Comparison of ENCODE assay signal across 19 cellular contexts in genomic region chr3:155302476-155302875, GRCh38. TPM values are rescaled to one million over a fixed set of nuclear protein-coding genes. Genes with fewer than 3 reads are reported as not detected.
DNase-seq lines count a peak whose midpoint lies in the region; ATAC-seq, FAIRE-seq and TF ChIP-seq lines count a peak whose summit lies in the region.
"Had no signal": no experiment of that assay in that cellular context is flagged by ENCODE, and none has a peak within 500 bp of the region (broad histone marks: within the 10 kb centered on the region; RNA-seq: fewer than 3 reads in every experiment).

No MANE protein-coding gene starts in this region.

- FAIRE-seq in H54 (lab: Jason Lieb, UNC), result peak; percentile 85
- no peak for FAIRE-seq in small intestine (lab: Jason Lieb, UNC)

- WGBS in small intestine, 3 donors, result 16 to 53% (median 31%) methylated on average over 2 of the region's 2 CpGs

- peaks cover 5% of the 10 kb centered on the region; the same call in 1 of the 2 replicates for H3K4me1 Mint-ChIP-seq in WTC11
- H3K4me1 Mint-ChIP-seq: activated naive CD4-positive, alpha-beta T cell treated with anti-CD3 and anti-CD28 coated beads, Interleukin-2, amount 10 ng/mL, durations not matched to agents 7 days and 5 days had no signal

- peaks cover 19% of the 10 kb centered on the region for H3K9me3 Mint-ChIP-seq in WTC11
- H3K9me3 Mint-ChIP-seq: activated naive CD4-positive, alpha-beta T cell treated with anti-CD3 and anti-CD28 coated beads, Interleukin-2, amount 10 ng/mL, durations not matched to agents 7 days and 5 days; neural crest cell had no signal

- TF ChIP-seq POLR2A in H54 (IDR thresholded peaks at IDR 0.05; ENCODE audit: low read depth, low read length), result no peak

- TF ChIP-seq CTCF in WTC11 (IDR thresholded peaks at IDR 0.05) (no peak), fibroblast of the aortic adventitia (IDR thresholded peaks at IDR 0.05; ENCODE audit: insufficient read depth, low read length) (no peak)

- ATAC-seq in WTC11 (no peak), HG03521 (IDR thresholded peaks at IDR 0.05; ENCODE audit: unreplicated experiment) (no peak), GM21423 (IDR thresholded peaks at IDR 0.05; ENCODE audit: unreplicated experiment) (no peak)
- ATAC-seq: gastroesophageal sphincter had no signal

- H3K27me3 Mint-ChIP-seq in WTC11 (ENCODE audit: low read depth), result no peaks in the 10 kb centered on the region
- H3K27me3 Mint-ChIP-seq: activated naive CD4-positive, alpha-beta T cell treated with anti-CD3 and anti-CD28 coated beads, Interleukin-2, amount 10 ng/mL, durations not matched to agents 7 days and 5 days had no signal

- DNase-seq in H54 (ENCODE audit: insufficient read length, low spot score), result no peak
- no peak for DNase-seq in WTC11 (ENCODE audit: low spot score)
- DNase-seq in fibroblast of the aortic adventitia (ENCODE audit: low read depth), result peak; percentile 42
- DNase-seq in small intestine, result peak; percentile 73
- DNase-seq in DMS 273 (lab: John Stamatoyannopoulos, UW; ENCODE audit: unreplicated experiment), result no peak
- DNase-seq: activated CD4-positive, alpha-beta T cell treated with anti-CD3 and anti-CD28 coated beads for 4 hours; activated naive CD4-positive, alpha-beta T cell treated with anti-CD3 and anti-CD28 coated beads, Interleukin-2, amount 10 ng/mL, durations not matched to agents 7 days and 5 days; effector CD8-positive, alpha-beta T cell; NCI-H1436 treated with DMSO at 0.1 percent for 48 hours; right lobe of liver; SHP77; stimulated activated CD4-positive, alpha-beta T cell treated with anti-CD3 and anti-CD28 coated beads, Interleukin-4, amount 100 ng/mL, for 4 hours; T-helper 9 cell; thyroid gland had no signal

- peaks cover 0 to 2% of the 10 kb centered on the region in 2 donors for H3K4me1 ChIP-seq in small intestine (ENCODE audit: control insufficient read depth in 2 of 2, insufficient read depth in 1 of 2, low read depth in 1 of 2, low read length in 1 of 2)
- H3K4me1 ChIP-seq: breast epithelium, gastroesophageal sphincter, thyroid gland had no signal

- CTCF ChIA-PET in WTC11 (lab: Charles Lee), result no interaction called here

- H3K36me3 ChIP-seq in small intestine (ENCODE audit: control insufficient read depth in 2 of 2, insufficient read depth in 2 of 2, low read length in 2 of 2), result no peaks in the 10 kb centered on the region
- H3K36me3 ChIP-seq: breast epithelium, gastroesophageal sphincter, right lobe of liver, thyroid gland had no signal

- H3K27me3 ChIP-seq in small intestine (ENCODE audit: control insufficient read depth in 2 of 2, insufficient read depth in 2 of 2, low read length in 2 of 2), result no peaks in the 10 kb centered on the region
- H3K27me3 ChIP-seq: breast epithelium, gastroesophageal sphincter, right lobe of liver, thyroid gland had no signal

- H3K9me3 ChIP-seq in small intestine (ENCODE audit: control insufficient read depth, low read depth), result no peaks in the 10 kb centered on the region
- H3K9me3 ChIP-seq: right lobe of liver, thyroid gland had no signal

- H3K4me3 ChIP-seq in fibroblast of the aortic adventitia (ENCODE audit: low read depth, low read length) (no peak overlapping the region), small intestine (ENCODE audit: low read depth in 1 of 2, low read length in 2 of 2) (no peak overlapping the region)
- H3K4me3 ChIP-seq: breast epithelium, gastroesophageal sphincter, right lobe of liver, thyroid gland had no signal

- H3K4me3 Mint-ChIP-seq in WTC11, result no peak overlapping the region
- H3K4me3 Mint-ChIP-seq: activated naive CD4-positive, alpha-beta T cell treated with anti-CD3 and anti-CD28 coated beads, Interleukin-2, amount 10 ng/mL, durations not matched to agents 7 days and 5 days; neural crest cell had no signal

- peak overlapping the region; percentile 28; the same call in 1 of the 2 replicates for H3K27ac Mint-ChIP-seq in WTC11
- H3K27ac Mint-ChIP-seq: activated naive CD4-positive, alpha-beta T cell treated with anti-CD3 and anti-CD28 coated beads, Interleukin-2, amount 10 ng/mL, durations not matched to agents 7 days and 5 days had no signal

- H3K36me3 Mint-ChIP-seq in WTC11, result peaks cover 6% of the 10 kb centered on the region
- H3K36me3 Mint-ChIP-seq: activated naive CD4-positive, alpha-beta T cell treated with anti-CD3 and anti-CD28 coated beads, Interleukin-2, amount 10 ng/mL, durations not matched to agents 7 days and 5 days had no signal

- H3K27ac ChIP-seq in small intestine (ENCODE audit: low read depth in 1 of 2, low read length in 1 of 2), result no peak overlapping the region
- H3K27ac ChIP-seq: breast epithelium, gastroesophageal sphincter, right lobe of liver, thyroid gland had no signal

- POLR2A ChIA-PET in WTC11 (lab: Charles Lee), result no interaction called here

TF ChIP-seq in WTC11, 78 proteins besides CTCF, POLR2A, EP300 and RAD21 (continues in another document):
- TF ChIP-seq ATF3 (CRISPR knock-in tag; conservative IDR thresholded peaks at IDR 0.05) (no peak), ZNF232 (CRISPR knock-in tag; IDR thresholded peaks at IDR 0.05) (no peak), MXD4 (CRISPR knock-in tag; IDR thresholded peaks at IDR 0.05; ENCODE audit: borderline replicate concordance) (no peak), NFATC4 (CRISPR knock-in tag; IDR thresholded peaks at IDR 0.05) (no peak), OVOL2 (CRISPR knock-in tag; IDR thresholded peaks at IDR 0.05; ENCODE audit: borderline replicate concordance) (no peak), ZNF219 (CRISPR knock-in tag; IDR thresholded peaks at IDR 0.05; ENCODE audit: borderline replicate concordance) (no peak), IRF1 (CRISPR knock-in tag; IDR thresholded peaks at IDR 0.05) (no peak)
- TF ChIP-seq, protein P1, sequence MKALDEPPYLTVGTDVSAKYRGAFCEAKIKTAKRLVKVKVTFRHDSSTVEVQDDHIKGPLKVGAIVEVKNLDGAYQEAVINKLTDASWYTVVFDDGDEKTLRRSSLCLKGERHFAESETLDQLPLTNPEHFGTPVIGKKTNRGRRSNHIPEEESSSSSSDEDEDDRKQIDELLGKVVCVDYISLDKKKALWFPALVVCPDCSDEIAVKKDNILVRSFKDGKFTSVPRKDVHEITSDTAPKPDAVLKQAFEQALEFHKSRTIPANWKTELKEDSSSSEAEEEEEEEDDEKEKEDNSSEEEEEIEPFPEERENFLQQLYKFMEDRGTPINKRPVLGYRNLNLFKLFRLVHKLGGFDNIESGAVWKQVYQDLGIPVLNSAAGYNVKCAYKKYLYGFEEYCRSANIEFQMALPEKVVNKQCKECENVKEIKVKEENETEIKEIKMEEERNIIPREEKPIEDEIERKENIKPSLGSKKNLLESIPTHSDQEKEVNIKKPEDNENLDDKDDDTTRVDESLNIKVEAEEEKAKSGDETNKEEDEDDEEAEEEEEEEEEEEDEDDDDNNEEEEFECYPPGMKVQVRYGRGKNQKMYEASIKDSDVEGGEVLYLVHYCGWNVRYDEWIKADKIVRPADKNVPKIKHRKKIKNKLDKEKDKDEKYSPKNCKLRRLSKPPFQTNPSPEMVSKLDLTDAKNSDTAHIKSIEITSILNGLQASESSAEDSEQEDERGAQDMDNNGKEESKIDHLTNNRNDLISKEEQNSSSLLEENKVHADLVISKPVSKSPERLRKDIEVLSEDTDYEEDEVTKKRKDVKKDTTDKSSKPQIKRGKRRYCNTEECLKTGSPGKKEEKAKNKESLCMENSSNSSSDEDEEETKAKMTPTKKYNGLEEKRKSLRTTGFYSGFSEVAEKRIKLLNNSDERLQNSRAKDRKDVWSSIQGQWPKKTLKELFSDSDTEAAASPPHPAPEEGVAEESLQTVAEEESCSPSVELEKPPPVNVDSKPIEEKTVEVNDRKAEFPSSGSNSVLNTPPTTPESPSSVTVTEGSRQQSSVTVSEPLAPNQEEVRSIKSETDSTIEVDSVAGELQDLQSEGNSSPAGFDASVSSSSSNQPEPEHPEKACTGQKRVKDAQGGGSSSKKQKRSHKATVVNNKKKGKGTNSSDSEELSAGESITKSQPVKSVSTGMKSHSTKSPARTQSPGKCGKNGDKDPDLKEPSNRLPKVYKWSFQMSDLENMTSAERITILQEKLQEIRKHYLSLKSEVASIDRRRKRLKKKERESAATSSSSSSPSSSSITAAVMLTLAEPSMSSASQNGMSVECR (CRISPR knock-in tag; IDR thresholded peaks at IDR 0.05; ENCODE audit: borderline replicate concordance), result no peak

RNA-seq across cellular contexts. Expression of gene STRIT1, which starts 9.0 kb away (rescaled TPM):
- 0.33 TPM in 1 of 3 replicates, not detected in the others for total RNA-seq in WTC11 (2021)
- not detected in 2 replicates for total RNA-seq in fibroblast of the aortic adventitia (ENCODE audit: low replicate concordance)
- polyA plus RNA-seq in small intestine, result 10 to 100 TPM in 1 of 3 donors, 1 to 10 TPM in 1, under 1 TPM in 1; 0.18 to 10.3 (median 2.2) TPM
- total RNA-seq: gastroesophageal sphincter, neural crest cell, thyroid gland had no signal

Comparison
In these comparisons a context has a peak if more than half of its experiments do, and no peak if none do; other contexts are left out.
1. DNase-seq: peak in fibroblast of the aortic adventitia (single experiment) and small intestine (single experiment); none in H54 (single experiment), WTC11 (single experiment) and DMS 273 (single experiment).